ENCODE assay signal across 1 cellular context in genomic region chr2:55268907-55269611, GRCh38.
A peak's percentile ranks its signal among the peaks of the same experiment; 100 is the strongest.
TF ChIP-seq lines count a peak whose summit lies in the region.

MTIF2 (minus strand) TSS chr2:55269231; CDS start chr2:55263858, 5,373 bp downstream.

TF ChIP-seq in HEK293, 187 proteins besides CTCF, POLR2A, EP300 and RAD21 (continued from another document and continues in another):
- TF ChIP-seq PRDM6 (tag by site-specific recombination; IDR thresholded peaks at IDR 0.05): no peak
- TF ChIP-seq EGR2 (tag by site-specific recombination; IDR thresholded peaks at IDR 0.05; ENCODE audit: low read depth): peak; percentile 44
- no peak for TF ChIP-seq ZBTB10 (tag by site-specific recombination; IDR thresholded peaks at IDR 0.05)
- no peak; the same call in 1 of the 2 replicates for TF ChIP-seq ZSCAN18 (tag by site-specific recombination; IDR thresholded peaks at IDR 0.05)
- peak; percentile 99 for TF ChIP-seq SCRT1 (tag by site-specific recombination; IDR thresholded peaks at IDR 0.05; ENCODE audit: borderline replicate concordance)
- no peak for TF ChIP-seq ZNF280D (tag by site-specific recombination; IDR thresholded peaks at IDR 0.05)
- TF ChIP-seq PRDM1 (tag by site-specific recombination; IDR thresholded peaks at IDR 0.05): peak; percentile 99
- no peak for TF ChIP-seq ZNF670 (tag by site-specific recombination; IDR thresholded peaks at IDR 0.05; ENCODE audit: low read depth)
- TF ChIP-seq ZNF621 (tag by site-specific recombination; IDR thresholded peaks at IDR 0.05): no peak
- TF ChIP-seq ZNF19 (tag by site-specific recombination; IDR thresholded peaks at IDR 0.05; ENCODE audit: low read depth): no peak
- TF ChIP-seq ZNF341 (tag by site-specific recombination; IDR thresholded peaks at IDR 0.05; ENCODE audit: low read depth): peak; percentile 67
- no peak for TF ChIP-seq ZNF626 (tag by site-specific recombination; IDR thresholded peaks at IDR 0.05)
- peak; percentile 98 for TF ChIP-seq ZBTB48 (tag by site-specific recombination; IDR thresholded peaks at IDR 0.05)
- TF ChIP-seq ZNF214 (tag by site-specific recombination; IDR thresholded peaks at IDR 0.05; ENCODE audit: borderline replicate concordance): no peak
- TF ChIP-seq ZNF362 (tag by site-specific recombination; IDR thresholded peaks at IDR 0.05): peak; percentile 76; the same call in 1 of the 2 replicates
- TF ChIP-seq ZNF112 (tag by site-specific recombination; IDR thresholded peaks at IDR 0.05): no peak
- 0 out of 2 replicates have a peak, but pooled peaks have one; percentile 11 for TF ChIP-seq ZNF558 (tag by site-specific recombination; IDR thresholded peaks at IDR 0.05)
- TF ChIP-seq ZNF391 (tag by site-specific recombination; IDR thresholded peaks at IDR 0.05; ENCODE audit: borderline replicate concordance, low read depth): no peak; the same call in none of the 2 replicates
- TF ChIP-seq BCL11B (tag by site-specific recombination; IDR thresholded peaks at IDR 0.05; ENCODE audit: low read depth): peak; percentile 44; the same call in 1 of the 2 replicates
- no peak for TF ChIP-seq ZBTB7A (tag by site-specific recombination; IDR thresholded peaks at IDR 0.05; ENCODE audit: low read depth)
- no peak for TF ChIP-seq ZNF354C (tag by site-specific recombination; IDR thresholded peaks at IDR 0.05; ENCODE audit: borderline replicate concordance, low read depth)
- no peak for TF ChIP-seq ZBTB49 (tag by site-specific recombination; IDR thresholded peaks at IDR 0.05; ENCODE audit: low read depth)
- TF ChIP-seq ZNF266 (tag by site-specific recombination; IDR thresholded peaks at IDR 0.05; ENCODE audit: low read depth): no peak
- TF ChIP-seq ZSCAN5A (tag by site-specific recombination; IDR thresholded peaks at IDR 0.05): peak; percentile 87
- TF ChIP-seq ZNF660 (tag by site-specific recombination; IDR thresholded peaks at IDR 0.05): peak; percentile 97
- TF ChIP-seq GLIS2 (tag by site-specific recombination; IDR thresholded peaks at IDR 0.05): peak; percentile 97
- peak; percentile 77 for TF ChIP-seq ZNF518A (tag by site-specific recombination; conservative IDR thresholded peaks at IDR 0.05; ENCODE audit: low read depth)
- no peak for TF ChIP-seq ZNF157 (tag by site-specific recombination; IDR thresholded peaks at IDR 0.05)
- TF ChIP-seq ZNF24 (tag by site-specific recombination; IDR thresholded peaks at IDR 0.05): peak; percentile 91
- no peak for TF ChIP-seq ATF2 (tag by site-specific recombination; IDR thresholded peaks at IDR 0.05; ENCODE audit: low read depth)
- TF ChIP-seq SETDB1 (IDR thresholded peaks at IDR 0.05; ENCODE audit: insufficient read length, low read length): no peak
- TF ChIP-seq ZBTB26 (tag by site-specific recombination; optimal IDR thresholded peaks at IDR 0.05): peak; percentile 54
